In genomic region chrY:12984637-12985344, GRCh38 we compare ENCODE assay signal across 24 cellular contexts.
"Had no signal": no experiment of that assay in that cellular context is flagged by ENCODE, and none has a peak within 500 bp of the region (broad histone marks: within the 10 kb centered on the region; RNA-seq: fewer than 3 reads in every experiment).

No MANE protein-coding gene starts in this region.

- H3K27me3 ChIP-seq: brain microvascular endothelial cell, cardiac muscle cell had no signal

- H3K4me1 Mint-ChIP-seq: activated CD4-positive, alpha-beta memory T cell treated with anti-CD3 and anti-CD28 coated beads, Interleukin-2, amount 10 ng/mL, durations not matched to agents 7 days and 5 days; activated CD4-positive, alpha-beta T cell treated with anti-CD3 and anti-CD28 coated beads for 36 hours; activated naive CD4-positive, alpha-beta T cell treated with anti-CD3 and anti-CD28 coated beads, Interleukin-2, amount 10 ng/mL, durations not matched to agents 7 days and 5 days; activated naive CD8-positive, alpha-beta T cell treated with anti-CD3 and anti-CD28 coated beads for 36 hours had no signal

- H3K9me3 Mint-ChIP-seq: activated CD4-positive, alpha-beta memory T cell treated with anti-CD3 and anti-CD28 coated beads, Interleukin-2, amount 10 ng/mL, durations not matched to agents 7 days and 5 days; activated naive CD4-positive, alpha-beta T cell treated with anti-CD3 and anti-CD28 coated beads, Interleukin-2, amount 10 ng/mL, durations not matched to agents 7 days and 5 days; activated T-helper 2 cell treated with anti-CD3 and anti-CD28 coated beads, Interferon-gamma antibody, Interleukin-2, Interleukin-4, amounts not matched to agents 10 μg/mL and 5 μg/mL and 100 μg/mL, durations not matched to agents 14 hours and 24 hours and 36 hours had no signal

- H3K4me3 Mint-ChIP-seq: activated CD4-positive, alpha-beta memory T cell treated with anti-CD3 and anti-CD28 coated beads, Interleukin-2, amount 10 ng/mL, durations not matched to agents 7 days and 5 days; activated CD4-positive, alpha-beta T cell treated with anti-CD3 and anti-CD28 coated beads for 36 hours; activated naive CD4-positive, alpha-beta T cell treated with anti-CD3 and anti-CD28 coated beads, Interleukin-2, amount 10 ng/mL, durations not matched to agents 7 days and 5 days; activated naive CD8-positive, alpha-beta T cell treated with anti-CD3 and anti-CD28 coated beads for 36 hours; activated T-cell treated with anti-CD3 and anti-CD28 coated beads, Interleukin-2, amount 50 U/mL, for 72 hours; T-helper 17 cell had no signal

- H3K36me3 ChIP-seq: brain microvascular endothelial cell, cardiac muscle cell had no signal

- H3K27me3 Mint-ChIP-seq: activated CD4-positive, alpha-beta T cell treated with anti-CD3 and anti-CD28 coated beads for 36 hours; activated naive CD4-positive, alpha-beta T cell treated with anti-CD3 and anti-CD28 coated beads, Interleukin-2, amount 10 ng/mL, durations not matched to agents 7 days and 5 days; activated naive CD8-positive, alpha-beta T cell treated with anti-CD3 and anti-CD28 coated beads for 36 hours; T-helper 17 cell had no signal

- H3K27ac ChIP-seq: brain microvascular endothelial cell, cardiac muscle cell, PC-9, VCaP had no signal

- DNase-seq: activated CD4-positive, alpha-beta memory T cell treated with anti-CD3 and anti-CD28 coated beads, Interleukin-2, amount 10 ng/mL, durations not matched to agents 7 days and 5 days; activated CD4-positive, alpha-beta T cell treated with anti-CD3 and anti-CD28 coated beads for 36 hours; activated CD4-positive, alpha-beta T cell treated with anti-CD3 and anti-CD28 coated beads, Interleukin-2, amount 50 U/mL, for 1 hour; activated gamma-delta T cell treated with Interleukin-2 at 50 U/mL for 16 hours; activated naive CD4-positive, alpha-beta T cell treated with anti-CD3 and anti-CD28 coated beads, Interleukin-2, amount 10 ng/mL, durations not matched to agents 7 days and 5 days; activated naive CD8-positive, alpha-beta T cell treated with anti-CD3 and anti-CD28 coated beads for 36 hours; activated T-cell treated with anti-CD3 and anti-CD28 coated beads for 4 hours; activated T-cell treated with anti-CD3 and anti-CD28 coated beads, Interleukin-2, amount 50 U/mL, for 72 hours; brain microvascular endothelial cell; Kasumi-1; KBM-7; NCI-H1048; NCI-H146; NCI-H187 treated with DMSO at 0.1 percent for 48 hours; NCI-H2081 treated with DMSO at 0.1 percent for 48 hours; NCI-H446; NCI-H524; PC-9; SHP77 treated with DMSO at 0.1 percent for 48 hours; T-helper 17 cell; T-helper 9 cell had no signal

- H3K4me3 ChIP-seq: cardiac muscle cell, PC-9 had no signal

- H3K36me3 Mint-ChIP-seq: activated naive CD4-positive, alpha-beta T cell treated with anti-CD3 and anti-CD28 coated beads, Interleukin-2, amount 10 ng/mL, durations not matched to agents 7 days and 5 days; activated naive CD8-positive, alpha-beta T cell treated with anti-CD3 and anti-CD28 coated beads for 36 hours had no signal

- H3K27ac Mint-ChIP-seq: activated CD4-positive, alpha-beta memory T cell treated with anti-CD3 and anti-CD28 coated beads, Interleukin-2, amount 10 ng/mL, durations not matched to agents 7 days and 5 days; activated CD4-positive, alpha-beta T cell treated with anti-CD3 and anti-CD28 coated beads for 36 hours; activated naive CD4-positive, alpha-beta T cell treated with anti-CD3 and anti-CD28 coated beads, Interleukin-2, amount 10 ng/mL, durations not matched to agents 7 days and 5 days; activated naive CD8-positive, alpha-beta T cell treated with anti-CD3 and anti-CD28 coated beads for 36 hours; activated T-cell treated with anti-CD3 and anti-CD28 coated beads, Interleukin-2, amount 50 U/mL, for 72 hours; activated T-helper 2 cell treated with anti-CD3 and anti-CD28 coated beads, Interferon-gamma antibody, Interleukin-2, Interleukin-4, amounts not matched to agents 10 μg/mL and 5 μg/mL and 100 μg/mL, durations not matched to agents 14 hours and 24 hours and 36 hours; T-helper 17 cell had no signal

- H3K4me2 ChIP-seq: PC-9 had no signal

- H2AFZ ChIP-seq: PC-9 had no signal

- ATAC-seq: activated CD4-positive, alpha-beta T cell treated with anti-CD3 and anti-CD28 coated beads for 36 hours; activated T-cell treated with anti-CD3 and anti-CD28 coated beads, Interleukin-2, amount 50 U/mL, for 72 hours; T-helper 17 cell had no signal
